Comparison of ENCODE assay signal across 16 cellular contexts in the genomic region with DNA sequence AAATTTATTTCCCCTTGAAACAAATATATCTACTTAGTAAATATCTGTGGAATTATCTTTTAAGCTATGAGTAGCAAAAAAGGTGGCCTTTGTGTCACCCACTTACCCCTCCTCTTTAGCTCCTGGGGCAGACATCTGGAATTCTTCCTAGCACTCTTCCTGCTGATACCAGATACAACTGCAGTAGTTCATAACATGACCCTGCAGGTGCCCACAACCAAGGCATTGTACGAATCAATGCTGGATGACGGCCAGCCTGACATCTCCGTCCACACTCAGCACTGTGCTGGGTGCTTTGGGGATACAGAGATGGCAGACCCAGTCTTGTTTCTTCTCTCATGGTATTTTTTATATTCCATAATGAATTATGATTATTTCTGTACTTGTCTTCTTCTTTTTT.
"Had no signal": no experiment of that assay in that cellular context is flagged by ENCODE, and none has a peak within 500 bp of the region (broad histone marks: within the 10 kb centered on the region; RNA-seq: fewer than 3 reads in every experiment).

No MANE protein-coding gene starts in this region.

- H3K27ac ChIP-seq: coronary artery, heart right ventricle, lower lobe of right lung, pancreas, thyroid gland, uterus had no signal

- H3K4me1 ChIP-seq: pancreas had no signal

- H3K27ac Mint-ChIP-seq: activated naive CD4-positive, alpha-beta T cell treated with anti-CD3 and anti-CD28 coated beads, Interleukin-2, amount 50 U/mL, for 24 hours; stimulated activated effector memory CD8-positive, alpha-beta T cell treated with anti-CD3 and anti-CD28 coated beads, Interleukin-12 subunit alpha, Interleukin-12 subunit beta, amount 100 ng/mL, for 72 hours had no signal

- H3K9me3 Mint-ChIP-seq: activated naive CD4-positive, alpha-beta T cell treated with anti-CD3 and anti-CD28 coated beads, Interleukin-2, amount 50 U/mL, for 24 hours; stimulated activated effector memory CD8-positive, alpha-beta T cell treated with anti-CD3 and anti-CD28 coated beads, Interleukin-12 subunit alpha, Interleukin-12 subunit beta, amount 100 ng/mL, for 72 hours had no signal

- ATAC-seq: heart right ventricle; left cardiac atrium; lower lobe of right lung; pancreas; stimulated activated effector memory CD8-positive, alpha-beta T cell treated with anti-CD3 and anti-CD28 coated beads, Interleukin-12 subunit alpha, Interleukin-12 subunit beta, amount 100 ng/mL, for 72 hours had no signal

- H3K27me3 ChIP-seq: heart right ventricle, pancreas, thyroid gland, uterus had no signal

- H3K4me1 Mint-ChIP-seq: stimulated activated effector memory CD8-positive, alpha-beta T cell treated with anti-CD3 and anti-CD28 coated beads, Interleukin-12 subunit alpha, Interleukin-12 subunit beta, amount 100 ng/mL, for 72 hours had no signal

- DNase-seq: activated CD4-positive, alpha-beta T cell treated with anti-CD3 and anti-CD28 coated beads, Interleukin-2, amount 50 U/mL, for 1 hour; activated CD4-positive, CD25-positive, alpha-beta regulatory T cell; activated CD8-positive, alpha-beta memory T cell treated with anti-CD3 and anti-CD28 coated beads for 24 hours; activated effector memory CD4-positive, alpha-beta T cell treated with anti-CD3 and anti-CD28 coated beads, Interleukin-2, amount 50 U/mL, for 16 hours; amniotic stem cell; effector CD4-positive, alpha-beta T cell; heart right ventricle; left cardiac atrium; lower lobe of right lung; pancreas; retina; thyroid gland; uterus had no signal

- H3K4me3 Mint-ChIP-seq: activated naive CD4-positive, alpha-beta T cell treated with anti-CD3 and anti-CD28 coated beads, Interleukin-2, amount 50 U/mL, for 24 hours; stimulated activated effector memory CD8-positive, alpha-beta T cell treated with anti-CD3 and anti-CD28 coated beads, Interleukin-12 subunit alpha, Interleukin-12 subunit beta, amount 100 ng/mL, for 72 hours had no signal

- H3K36me3 ChIP-seq: lower lobe of right lung, pancreas, thyroid gland, uterus had no signal

- H3K27me3 Mint-ChIP-seq: activated naive CD4-positive, alpha-beta T cell treated with anti-CD3 and anti-CD28 coated beads, Interleukin-2, amount 50 U/mL, for 24 hours had no signal

- H3K36me3 Mint-ChIP-seq: activated naive CD4-positive, alpha-beta T cell treated with anti-CD3 and anti-CD28 coated beads, Interleukin-2, amount 50 U/mL, for 24 hours; stimulated activated effector memory CD8-positive, alpha-beta T cell treated with anti-CD3 and anti-CD28 coated beads, Interleukin-12 subunit alpha, Interleukin-12 subunit beta, amount 100 ng/mL, for 72 hours had no signal

- H3K9me3 ChIP-seq: heart right ventricle, lower lobe of right lung, pancreas, thyroid gland, uterus had no signal

- H3K4me3 ChIP-seq: coronary artery, heart right ventricle, lower lobe of right lung, pancreas, thyroid gland, uterus had no signal
